16 cellular contexts compared by ENCODE assay signal in genomic region chr7:32582036-32582435, GRCh38.
DNase-seq lines count a peak whose midpoint lies in the region; ATAC-seq and TF ChIP-seq lines count a peak whose summit lies in the region.
"Had no signal": no experiment of that assay in that cellular context is flagged by ENCODE, and none has a peak within 500 bp of the region (broad histone marks: within the 10 kb centered on the region; RNA-seq: fewer than 3 reads in every experiment).

No MANE protein-coding gene starts in this region.

- no peak for ATAC-seq in IMR-90 (ENCODE audit: low read depth)
- no peak for ATAC-seq in activated CD8-positive, alpha-beta T cell treated with anti-CD3 and anti-CD28 coated beads for 36 hours
- no peak for ATAC-seq in T-helper 17 cell
- ATAC-seq in GM19035 (IDR thresholded peaks at IDR 0.05; ENCODE audit: unreplicated experiment), result no peak
- no peak for ATAC-seq in upper lobe of right lung
- ATAC-seq: GM23338 had no signal

- no peak overlapping the region for H2BK20ac ChIP-seq in IMR-90 (ENCODE audit: low read depth, low read length)

- no peak overlapping the region for H3K14ac ChIP-seq in IMR-90 (replicated peaks; ENCODE audit: low read depth, low read length)

- no peak overlapping the region for H2BK120ac ChIP-seq in IMR-90 (ENCODE audit: low read depth, low read length)

- H2BK15ac ChIP-seq in IMR-90 (ENCODE audit: low read depth, low read length), result no peak overlapping the region

- H3K27me3 ChIP-seq in GM23248 (replicated peaks; ENCODE audit: insufficient read depth) (no peaks in the 10 kb centered on the region), IMR-90 (ENCODE audit: control insufficient read depth, insufficient read depth, low read length) (no peaks in the 10 kb centered on the region), upper lobe of right lung (no peaks in the 10 kb centered on the region)
- H3K27me3 ChIP-seq: BLaER1 had no signal

- no peak overlapping the region for H3K27ac Mint-ChIP-seq in activated CD8-positive, alpha-beta T cell treated with anti-CD3 and anti-CD28 coated beads for 36 hours
- no peak overlapping the region for H3K27ac Mint-ChIP-seq in T-helper 17 cell
- H3K27ac Mint-ChIP-seq: GM23338, H9 had no signal

- H3K4me1 ChIP-seq in GM23248 (ENCODE audit: insufficient read depth), result peaks cover 21% of the 10 kb centered on the region
- peaks cover 11% of the 10 kb centered on the region for H3K4me1 ChIP-seq in IMR-90 (ENCODE audit: control insufficient read depth, insufficient read depth, low read length)
- H3K4me1 ChIP-seq in upper lobe of right lung, result peaks cover 10% of the 10 kb centered on the region
- H3K4me1 ChIP-seq: BLaER1 had no signal

- H3K79me1 ChIP-seq in IMR-90 (ENCODE audit: low read depth in 1 of 2, low read length in 2 of 2), result peaks cover 6 to 18% of the 10 kb centered on the region in 2 experiments; a peak in 3 of 4 replicates

- CTCF ChIA-PET in IMR-90 (lab: Yijun Ruan, JAX), result interaction anchor here (1.0 kb wide), 1 partner anchor 91 kb away, joined by 3 read pairs; no protein-coding TSS in a partner anchor
- CTCF ChIA-PET in activated CD8-positive, alpha-beta T cell treated with anti-CD3 and anti-CD28 coated beads for 36 hours (lab: Charles Lee), result no interaction called here

- TF ChIP-seq POLR2A in IMR-90 (IDR thresholded peaks at IDR 0.05; ENCODE audit: low read depth, low read length), result no peak

- H3K36me3 Mint-ChIP-seq in activated CD8-positive, alpha-beta T cell treated with anti-CD3 and anti-CD28 coated beads for 36 hours (ENCODE audit: low read depth), result peaks cover 36% of the 10 kb centered on the region
- H3K36me3 Mint-ChIP-seq in T-helper 17 cell (ENCODE audit: low read depth), result peaks cover 5% of the 10 kb centered on the region

- peaks cover 13% of the 10 kb centered on the region for H3K9me1 ChIP-seq in IMR-90 (ENCODE audit: insufficient read depth, low read length)

- no TSS peak for BruUV-seq in IMR-90 (replicated peaks; lab: Mats Ljungman, UMichigan)

- H4K91ac ChIP-seq in IMR-90 (ENCODE audit: insufficient read depth, low read depth, low read length), result no peak overlapping the region

- no peak overlapping the region for H3K18ac ChIP-seq in IMR-90 (ENCODE audit: low read depth, low read length)

- no peak overlapping the region for H3K4me3 Mint-ChIP-seq in activated CD8-positive, alpha-beta T cell treated with anti-CD3 and anti-CD28 coated beads for 36 hours
- no peak overlapping the region for H3K4me3 Mint-ChIP-seq in T-helper 17 cell
- H3K4me3 Mint-ChIP-seq: CD8-positive, alpha-beta memory T cell; GM23338; H9 had no signal

- H2AK5ac ChIP-seq in IMR-90 (ENCODE audit: low read depth, low read length), result no peak overlapping the region

- H2AFZ ChIP-seq in GM23248 (no peak overlapping the region), IMR-90 (replicated peaks; ENCODE audit: low read length, poor library complexity) (no peak overlapping the region)
- H2AFZ ChIP-seq: GM23338 had no signal

- H2AK9ac ChIP-seq in IMR-90 (replicated peaks; ENCODE audit: low read depth, low read length, poor library complexity), result no peak overlapping the region

- no peaks in the 10 kb centered on the region for H3K9me3 ChIP-seq in GM23248 (ENCODE audit: low read depth)
- H3K9me3 ChIP-seq in IMR-90 (ENCODE audit: control insufficient read depth, insufficient read depth, low read length), result no peaks in the 10 kb centered on the region
- H3K9me3 ChIP-seq in T-helper 17 cell (ENCODE audit: control insufficient read depth, low read length, poor library complexity, severe bottlenecking), result no peaks in the 10 kb centered on the region
- no peaks in the 10 kb centered on the region for H3K9me3 ChIP-seq in upper lobe of right lung
- H3K9me3 ChIP-seq: BLaER1, Caco-2 had no signal

- H3K56ac ChIP-seq in IMR-90 (ENCODE audit: extremely low read depth, insufficient read depth, low read length), result no peak overlapping the region

- no peak overlapping the region for H3K23ac ChIP-seq in IMR-90 (ENCODE audit: low read depth, low read length)

- no peak overlapping the region for H4K8ac ChIP-seq in IMR-90 (ENCODE audit: low read depth in 2 of 2, low read length in 2 of 2)

- dilution Hi-C loops in IMR-90 (cut with HindIII; ENCODE audit: low sequenced_read_pairs, unreplicated experiment), result no loop called here

- TF ChIP-seq RAD21 in IMR-90 (IDR thresholded peaks at IDR 0.05; ENCODE audit: low read length), result no peak

- peak overlapping the region; percentile 22; the same call in 1 of the 2 replicates for H3K9ac ChIP-seq in GM23248
- H3K9ac ChIP-seq in IMR-90 (ENCODE audit: low read depth, low read length), result no peak overlapping the region
- H3K9ac ChIP-seq: BLaER1 had no signal

- peaks cover 40% of the 10 kb centered on the region for H3F3A ChIP-seq in GM23248 (ENCODE audit: insufficient read depth)

- POLR2A ChIA-PET in IMR-90 (lab: Charles Lee; ENCODE audit: unreplicated experiment), result no interaction called here
- POLR2A ChIA-PET in activated CD8-positive, alpha-beta T cell treated with anti-CD3 and anti-CD28 coated beads for 36 hours (lab: Charles Lee), result no interaction called here

- H4K20me1 ChIP-seq in GM23248 (ENCODE audit: insufficient read depth) (no peaks in the 10 kb centered on the region), IMR-90 (ENCODE audit: insufficient read depth, low read length) (0 out of 2 replicates have a peak, but pooled peaks cover 3% of the 10 kb centered on the region)
- H4K20me1 ChIP-seq: BLaER1 had no signal

- no peak for TF ChIP-seq CTCF in IMR-90 (conservative IDR thresholded peaks at IDR 0.05; ENCODE audit: low read depth, low read length)
- TF ChIP-seq CTCF in activated CD8-positive, alpha-beta T cell treated with anti-CD3 and anti-CD28 coated beads for 36 hours (IDR thresholded peaks at IDR 0.05), result no peak
- no peak for TF ChIP-seq CTCF in upper lobe of right lung (IDR thresholded peaks at IDR 0.05)

- no peaks in the 10 kb centered on the region for H3K9me2 ChIP-seq in GM23248 (ENCODE audit: insufficient read depth)

- peaks cover 63% of the 10 kb centered on the region for H3K36me3 ChIP-seq in GM23248 (ENCODE audit: low read depth)
- H3K36me3 ChIP-seq in IMR-90 (ENCODE audit: control insufficient read depth, insufficient read depth, low read length), result peaks cover 35% of the 10 kb centered on the region
- peaks cover 85% of the 10 kb centered on the region for H3K36me3 ChIP-seq in upper lobe of right lung

- H3K79me2 ChIP-seq in GM23248 (ENCODE audit: insufficient read depth), result no peaks in the 10 kb centered on the region

- 66 to 69% methylated on average over 3 of the region's 3 CpGs for WGBS in GM23248 (ENCODE audit: low coverage in 1 of 2, low lambda C conversion rate in 2 of 2, missing lambda C conversion rate in 2 of 2), 2 experiments
- WGBS in IMR-90 (ENCODE audit: extremely low coverage in 2 of 2, insufficient read length in 1 of 2), 2 experiments, result no CpG with 5 or more reads among the region's 3 CpGs

- H3K9me3 Mint-ChIP-seq in activated CD8-positive, alpha-beta T cell treated with anti-CD3 and anti-CD28 coated beads for 36 hours, result no peaks in the 10 kb centered on the region
- H3K9me3 Mint-ChIP-seq: CD8-positive, alpha-beta memory T cell; GM23338; H9 had no signal

- H3K4me2 ChIP-seq in GM23248 (ENCODE audit: unreplicated experiment) (peak overlapping the region; percentile 16), IMR-90 (ENCODE audit: low read depth, low read length) (no peak overlapping the region)
- H3K4me2 ChIP-seq: BLaER1, GM23338 had no signal

- no peak overlapping the region for H2BK5ac ChIP-seq in IMR-90 (ENCODE audit: low read depth, low read length, poor library complexity, severe bottlenecking)

- H4K5ac ChIP-seq in IMR-90 (ENCODE audit: low read depth, low read length), result no peak overlapping the region

- H3K4me1 Mint-ChIP-seq in activated CD8-positive, alpha-beta T cell treated with anti-CD3 and anti-CD28 coated beads for 36 hours (ENCODE audit: low read depth), result peaks cover 3% of the 10 kb centered on the region
- peaks cover 3% of the 10 kb centered on the region for H3K4me1 Mint-ChIP-seq in T-helper 17 cell

- no peak overlapping the region for H3K4me3 ChIP-seq in GM23248
- H3K4me3 ChIP-seq in IMR-90 (ENCODE audit: insufficient read depth, low read depth, low read length), result no peak overlapping the region
- no peak overlapping the region for H3K4me3 ChIP-seq in upper lobe of right lung
- H3K4me3 ChIP-seq: BLaER1, GM23338 had no signal

- intact Hi-C loops in IMR-90 (cut with micrococcal nuclease) (loop anchor here (5.0 kb wide), 1 partner anchor 145 kb away; no protein-coding TSS in a partner anchor), upper lobe of right lung (cut with DNase I) (no loop called here)
- intact Hi-C loops in activated CD8-positive, alpha-beta T cell treated with anti-CD3 and anti-CD28 coated beads for 36 hours (cut with micrococcal nuclease), result no loop called here

- H3K27me3 Mint-ChIP-seq in activated CD8-positive, alpha-beta T cell treated with anti-CD3 and anti-CD28 coated beads for 36 hours, result no peaks in the 10 kb centered on the region
- H3K27me3 Mint-ChIP-seq in T-helper 17 cell, result no peaks in the 10 kb centered on the region
- H3K27me3 Mint-ChIP-seq: CD8-positive, alpha-beta memory T cell had no signal

- H3K27ac ChIP-seq in GM23248, result peak overlapping the region; percentile 36
- H3K27ac ChIP-seq in IMR-90 (ENCODE audit: insufficient read depth, low read length), result no peak overlapping the region
- no peak overlapping the region for H3K27ac ChIP-seq in upper lobe of right lung
- H3K27ac ChIP-seq: BLaER1 had no signal

- in situ Hi-C loops in GM23248 (cut with MboI), result no loop called here
- in situ Hi-C loops in IMR-90 (cut with MboI; ENCODE audit: low sequenced_read_pairs), result no loop called here

- no peak overlapping the region for H3K4ac ChIP-seq in IMR-90 (ENCODE audit: low read depth, low read length)

- peak; percentile 71 for DNase-seq in GM23248
- DNase-seq in IMR-90, result peak; percentile 35
- DNase-seq in fibroblast of peridontal ligament (ENCODE audit: extremely low read depth), result peak; percentile 29
- DNase-seq in activated CD8-positive, alpha-beta T cell treated with anti-CD3 and anti-CD28 coated beads for 36 hours, result no peak
- DNase-seq in T-helper 17 cell, result no peak
- no peak for DNase-seq in upper lobe of right lung
- DNase-seq: AML-193; Caco-2; CD8-positive, alpha-beta memory T cell; DND-41; GF-D8; H9; KBM-7 had no signal

TF ChIP-seq in IMR-90, 13 proteins besides CTCF, POLR2A, EP300 and RAD21 (continues in another document):
- TF ChIP-seq RCOR1 (IDR thresholded peaks at IDR 0.05; ENCODE audit: insufficient replicate concordance, low read length), result no peak
- no peak for TF ChIP-seq NFE2L2 (IDR thresholded peaks at IDR 0.05; ENCODE audit: low read depth, low read length)
- TF ChIP-seq RFX5 (IDR thresholded peaks at IDR 0.05; ENCODE audit: low read depth, low read length), result no peak
- no peak for TF ChIP-seq MAFK (IDR thresholded peaks at IDR 0.05; ENCODE audit: low read depth, low read length)

Comparison
In these comparisons a context has a peak if more than half of its experiments do, and no peak if none do; other contexts are left out.
1. DNase-seq: peak in GM23248 (single experiment), IMR-90 (single experiment) and fibroblast of peridontal ligament (single experiment); none in activated CD8-positive, alpha-beta T cell treated with anti-CD3 and anti-CD28 coated beads for 36 hours (single experiment), T-helper 17 cell (0 of 3) and upper lobe of right lung (single experiment).